In genomic region chr2:147094077-147094476, GRCh38 we compare ENCODE assay signal across 15 cellular contexts.
A peak's percentile ranks its signal among the peaks of the same experiment; 100 is the strongest.
DNase-seq lines count a peak whose midpoint lies in the region; ATAC-seq and TF ChIP-seq lines count a peak whose summit lies in the region.
"Had no signal": no experiment of that assay in that cellular context is flagged by ENCODE, and none has a peak within 500 bp of the region (broad histone marks: within the 10 kb centered on the region; RNA-seq: fewer than 3 reads in every experiment).

No MANE protein-coding gene starts in this region.

- H3K9me3 Mint-ChIP-seq in neural crest cell: peaks cover 3% of the 10 kb centered on the region
- H3K9me3 Mint-ChIP-seq in activated CD4-positive, alpha-beta T cell treated with anti-CD3 and anti-CD28 coated beads, Interleukin-2, amount 10 ng/mL, durations not matched to agents 24 days and 14 days: peaks cover 3% of the 10 kb centered on the region
- H3K9me3 Mint-ChIP-seq: CD8-positive, alpha-beta T cell had no signal

- H3K36me3 ChIP-seq in NT2/D1 (ENCODE audit: insufficient read depth, insufficient read length, low read length): no peaks in the 10 kb centered on the region
- H3K36me3 ChIP-seq: BE2C had no signal

- H3K27me3 Mint-ChIP-seq in neural crest cell (ENCODE audit: low read depth): no peaks in the 10 kb centered on the region
- H3K27me3 Mint-ChIP-seq in activated CD4-positive, alpha-beta T cell treated with anti-CD3 and anti-CD28 coated beads, Interleukin-2, amount 10 ng/mL, durations not matched to agents 24 days and 14 days: peaks cover 2% of the 10 kb centered on the region
- H3K27me3 Mint-ChIP-seq: IgD-negative memory B cell had no signal

- TF ChIP-seq CTCF in neural crest cell (conservative IDR thresholded peaks at IDR 0.05): no peak

- no peak overlapping the region for H3K4me3 ChIP-seq in NT2/D1 (ENCODE audit: insufficient read length, low read depth)

- H3K9ac ChIP-seq in NT2/D1 (ENCODE audit: insufficient read length, low read depth): no peak overlapping the region

- H3K9me3 ChIP-seq in NT2/D1 (ENCODE audit: insufficient read depth, low read length): no peaks in the 10 kb centered on the region
- H3K9me3 ChIP-seq: BE2C, Caco-2 had no signal

- no peaks in the 10 kb centered on the region for H3K4me1 ChIP-seq in NT2/D1 (ENCODE audit: insufficient read depth, insufficient read length)
- H3K4me1 ChIP-seq: BE2C, Caco-2 had no signal

- intact Hi-C loops in activated CD4-positive, alpha-beta T cell treated with anti-CD3 and anti-CD28 coated beads, Interleukin-2, amount 10 ng/mL, durations not matched to agents 24 days and 14 days (cut with micrococcal nuclease): no loop called here

- peak; percentile 23 for DNase-seq in COLO829 (ENCODE audit: low spot score)
- peak; percentile 33 for DNase-seq in NT2/D1 (ENCODE audit: low read depth, low spot score)
- peak; percentile 16 for DNase-seq in iPS DF 4.7 (ENCODE audit: extremely low read depth, low spot score)
- no peak for DNase-seq in neural crest cell (ENCODE audit: low read depth, low spot score)
- no peak for DNase-seq in GF-D8 (lab: John Stamatoyannopoulos, UW)
- no peak for DNase-seq in activated CD4-positive, alpha-beta T cell treated with anti-CD3 and anti-CD28 coated beads, Interleukin-2, amount 10 ng/mL, durations not matched to agents 24 days and 14 days
- DNase-seq in AG08395 (ENCODE audit: low spot score): no peak
- DNase-seq: BE2C; Caco-2; CD8-positive, alpha-beta T cell; DND-41; GDM1 had no signal

- H3K4me1 Mint-ChIP-seq in neural crest cell: peaks cover 17% of the 10 kb centered on the region
- no peaks in the 10 kb centered on the region for H3K4me1 Mint-ChIP-seq in activated CD4-positive, alpha-beta T cell treated with anti-CD3 and anti-CD28 coated beads, Interleukin-2, amount 10 ng/mL, durations not matched to agents 24 days and 14 days

- peak overlapping the region; percentile 30 for H3K27ac Mint-ChIP-seq in neural crest cell (ENCODE audit: unreplicated experiment)
- no peak overlapping the region for H3K27ac Mint-ChIP-seq in activated CD4-positive, alpha-beta T cell treated with anti-CD3 and anti-CD28 coated beads, Interleukin-2, amount 10 ng/mL, durations not matched to agents 24 days and 14 days
- H3K27ac Mint-ChIP-seq: CD8-positive, alpha-beta T cell; IgD-negative memory B cell had no signal

- H3K27me3 ChIP-seq in NT2/D1 (ENCODE audit: insufficient read depth, insufficient read length): no peaks in the 10 kb centered on the region
- H3K27me3 ChIP-seq: BE2C had no signal

- no peak for ATAC-seq in HG03108 (IDR thresholded peaks at IDR 0.05; ENCODE audit: unreplicated experiment)
- ATAC-seq: CD8-positive, alpha-beta T cell; HCT116 had no signal

- no peak overlapping the region for H3K4me3 Mint-ChIP-seq in neural crest cell
- no peak overlapping the region for H3K4me3 Mint-ChIP-seq in activated CD4-positive, alpha-beta T cell treated with anti-CD3 and anti-CD28 coated beads, Interleukin-2, amount 10 ng/mL, durations not matched to agents 24 days and 14 days
- H3K4me3 Mint-ChIP-seq: CD8-positive, alpha-beta T cell; IgD-negative memory B cell had no signal

- no peaks in the 10 kb centered on the region for H3K36me3 Mint-ChIP-seq in neural crest cell (ENCODE audit: low read depth)
- no peaks in the 10 kb centered on the region for H3K36me3 Mint-ChIP-seq in activated CD4-positive, alpha-beta T cell treated with anti-CD3 and anti-CD28 coated beads, Interleukin-2, amount 10 ng/mL, durations not matched to agents 24 days and 14 days (ENCODE audit: low read depth)
- H3K36me3 Mint-ChIP-seq: CD8-positive, alpha-beta T cell; IgD-negative memory B cell had no signal

Comparison
In these comparisons a context has a peak if more than half of its experiments do, and no peak if none do; other contexts are left out.
1. DNase-seq: peak in COLO829 (single experiment), NT2/D1 (single experiment) and iPS DF 4.7 (single experiment); none in neural crest cell (single experiment), GF-D8 (single experiment), activated CD4-positive, alpha-beta T cell treated with anti-CD3 and anti-CD28 coated beads, Interleukin-2, amount 10 ng/mL, durations not matched to agents 24 days and 14 days (single experiment) and AG08395 (single experiment).